Comparison of ENCODE assay signal across 2 cellular contexts in the genomic region with DNA sequence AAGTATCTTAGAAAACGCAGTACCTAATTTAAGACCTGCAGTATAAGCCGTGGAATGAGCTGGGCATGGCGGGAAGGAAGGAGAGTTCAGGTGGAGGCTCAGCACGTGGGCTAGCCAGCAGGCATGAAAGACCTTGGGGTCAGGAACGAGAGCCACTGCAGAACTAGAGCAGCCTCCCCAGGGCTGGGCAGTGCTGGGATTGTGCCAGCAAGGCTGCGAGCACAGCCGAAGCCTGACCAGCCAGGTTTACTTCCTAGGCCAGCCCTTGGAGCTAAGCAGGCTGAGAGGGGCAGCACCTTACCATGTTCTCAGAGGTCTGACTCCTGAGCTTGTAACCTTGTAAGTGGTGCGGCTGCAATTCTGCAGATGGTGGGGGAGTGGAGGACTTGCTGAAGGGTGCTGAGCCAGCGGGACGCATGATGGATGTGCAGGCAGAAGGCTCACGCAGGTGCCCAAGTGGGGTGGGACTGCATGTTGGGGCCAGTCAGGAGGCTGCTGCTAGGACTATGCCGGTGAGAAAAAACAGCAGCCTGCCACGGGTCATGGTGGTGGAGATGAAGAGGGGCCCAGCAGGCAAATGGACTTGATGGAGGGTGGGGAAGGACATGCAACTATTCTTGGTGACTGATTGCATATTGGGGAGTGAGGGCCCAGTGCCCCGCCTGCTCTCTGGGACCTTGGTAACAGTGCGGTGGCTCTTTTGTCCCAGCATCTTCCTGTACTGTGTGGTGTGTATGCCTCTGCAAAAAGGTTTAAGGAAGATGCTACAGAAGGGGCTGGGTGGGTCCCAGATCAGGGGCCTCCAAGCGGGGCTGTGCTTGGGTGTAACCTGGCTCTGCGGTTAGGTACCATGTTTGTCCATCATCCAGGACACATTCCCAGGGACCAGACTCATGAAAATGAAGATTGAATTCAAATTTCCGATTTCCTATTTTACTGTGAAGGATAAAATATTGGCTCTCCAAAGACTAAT.
TF ChIP-seq lines count a peak whose summit lies in the region.

No MANE protein-coding gene starts in this region.

TF ChIP-seq in WTC11, 78 proteins besides CTCF, POLR2A, EP300 and RAD21:
- no peak for TF ChIP-seq SMAD4 (CRISPR knock-in tag; IDR thresholded peaks at IDR 0.05)
- TF ChIP-seq ELF4 (CRISPR knock-in tag; IDR thresholded peaks at IDR 0.05; ENCODE audit: low read depth), result no peak
- TF ChIP-seq ZNF263 (CRISPR knock-in tag; IDR thresholded peaks at IDR 0.05; ENCODE audit: low read depth), result no peak
- TF ChIP-seq, protein P1, sequence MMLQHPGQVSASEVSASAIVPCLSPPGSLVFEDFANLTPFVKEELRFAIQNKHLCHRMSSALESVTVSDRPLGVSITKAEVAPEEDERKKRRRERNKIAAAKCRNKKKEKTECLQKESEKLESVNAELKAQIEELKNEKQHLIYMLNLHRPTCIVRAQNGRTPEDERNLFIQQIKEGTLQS (CRISPR knock-in tag; conservative IDR thresholded peaks at IDR 0.05), result no peak
- TF ChIP-seq ZNF416 (CRISPR knock-in tag; IDR thresholded peaks at IDR 0.05), result no peak
- TF ChIP-seq, protein P2, sequence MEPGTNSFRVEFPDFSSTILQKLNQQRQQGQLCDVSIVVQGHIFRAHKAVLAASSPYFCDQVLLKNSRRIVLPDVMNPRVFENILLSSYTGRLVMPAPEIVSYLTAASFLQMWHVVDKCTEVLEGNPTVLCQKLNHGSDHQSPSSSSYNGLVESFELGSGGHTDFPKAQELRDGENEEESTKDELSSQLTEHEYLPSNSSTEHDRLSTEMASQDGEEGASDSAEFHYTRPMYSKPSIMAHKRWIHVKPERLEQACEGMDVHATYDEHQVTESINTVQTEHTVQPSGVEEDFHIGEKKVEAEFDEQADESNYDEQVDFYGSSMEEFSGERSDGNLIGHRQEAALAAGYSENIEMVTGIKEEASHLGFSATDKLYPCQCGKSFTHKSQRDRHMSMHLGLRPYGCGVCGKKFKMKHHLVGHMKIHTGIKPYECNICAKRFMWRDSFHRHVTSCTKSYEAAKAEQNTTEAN (CRISPR knock-in tag; IDR thresholded peaks at IDR 0.05), result no peak
- TF ChIP-seq, protein P3, sequence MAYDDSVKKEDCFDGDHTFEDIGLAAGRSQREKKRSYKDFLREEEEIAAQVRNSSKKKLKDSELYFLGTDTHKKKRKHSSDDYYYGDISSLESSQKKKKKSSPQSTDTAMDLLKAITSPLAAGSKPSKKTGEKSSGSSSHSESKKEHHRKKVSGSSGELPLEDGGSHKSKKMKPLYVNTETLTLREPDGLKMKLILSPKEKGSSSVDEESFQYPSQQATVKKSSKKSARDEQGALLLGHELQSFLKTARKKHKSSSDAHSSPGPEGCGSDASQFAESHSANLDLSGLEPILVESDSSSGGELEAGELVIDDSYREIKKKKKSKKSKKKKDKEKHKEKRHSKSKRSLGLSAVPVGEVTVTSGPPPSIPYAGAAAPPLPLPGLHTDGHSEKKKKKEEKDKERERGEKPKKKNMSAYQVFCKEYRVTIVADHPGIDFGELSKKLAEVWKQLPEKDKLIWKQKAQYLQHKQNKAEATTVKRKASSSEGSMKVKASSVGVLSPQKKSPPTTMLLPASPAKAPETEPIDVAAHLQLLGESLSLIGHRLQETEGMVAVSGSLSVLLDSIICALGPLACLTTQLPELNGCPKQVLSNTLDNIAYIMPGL (CRISPR knock-in tag; IDR thresholded peaks at IDR 0.05), result no peak
- TF ChIP-seq ATF1 (CRISPR knock-in tag; IDR thresholded peaks at IDR 0.05), result no peak
- no peak for TF ChIP-seq IRF2 (CRISPR knock-in tag; IDR thresholded peaks at IDR 0.05; ENCODE audit: borderline replicate concordance, low read depth)
- TF ChIP-seq ZNF396 (CRISPR knock-in tag; IDR thresholded peaks at IDR 0.05; ENCODE audit: borderline replicate concordance), result no peak
- no peak for TF ChIP-seq RORB (CRISPR knock-in tag; IDR thresholded peaks at IDR 0.05)

TF ChIP-seq in HepG2, 621 proteins besides CTCF, POLR2A, EP300 and RAD21:
- TF ChIP-seq DR1 (CRISPR knock-in tag; IDR thresholded peaks at IDR 0.05), result 0 out of 2 replicates have a peak, but pooled peaks have one; percentile 37
- TF ChIP-seq ZNF768 (CRISPR knock-in tag; IDR thresholded peaks at IDR 0.05), result peak; percentile 19; the same call in 1 of the 2 replicates
- TF ChIP-seq, protein P4, sequence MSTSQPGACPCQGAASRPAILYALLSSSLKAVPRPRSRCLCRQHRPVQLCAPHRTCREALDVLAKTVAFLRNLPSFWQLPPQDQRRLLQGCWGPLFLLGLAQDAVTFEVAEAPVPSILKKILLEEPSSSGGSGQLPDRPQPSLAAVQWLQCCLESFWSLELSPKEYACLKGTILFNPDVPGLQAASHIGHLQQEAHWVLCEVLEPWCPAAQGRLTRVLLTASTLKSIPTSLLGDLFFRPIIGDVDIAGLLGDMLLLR (CRISPR knock-in tag; IDR thresholded peaks at IDR 0.05), result peak; percentile 58; the same call in 1 of the 2 replicates
- peak; percentile 28; the same call in 1 of the 2 replicates for TF ChIP-seq ZNF788 (CRISPR knock-in tag; IDR thresholded peaks at IDR 0.05; ENCODE audit: borderline replicate concordance)
- 0 out of 2 replicates have a peak, but pooled peaks have one; percentile 48 for TF ChIP-seq NRL (CRISPR knock-in tag; IDR thresholded peaks at IDR 0.05; ENCODE audit: borderline replicate concordance)
- no peak for TF ChIP-seq ARID2 (CRISPR knock-in tag; IDR thresholded peaks at IDR 0.05; ENCODE audit: borderline replicate concordance)
- TF ChIP-seq, protein P5, sequence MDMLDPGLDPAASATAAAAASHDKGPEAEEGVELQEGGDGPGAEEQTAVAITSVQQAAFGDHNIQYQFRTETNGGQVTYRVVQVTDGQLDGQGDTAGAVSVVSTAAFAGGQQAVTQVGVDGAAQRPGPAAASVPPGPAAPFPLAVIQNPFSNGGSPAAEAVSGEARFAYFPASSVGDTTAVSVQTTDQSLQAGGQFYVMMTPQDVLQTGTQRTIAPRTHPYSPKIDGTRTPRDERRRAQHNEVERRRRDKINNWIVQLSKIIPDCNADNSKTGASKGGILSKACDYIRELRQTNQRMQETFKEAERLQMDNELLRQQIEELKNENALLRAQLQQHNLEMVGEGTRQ (IDR thresholded peaks at IDR 0.05; ENCODE audit: low read depth, low read length), result no peak
- TF ChIP-seq, protein P5 (CRISPR knock-in tag; IDR thresholded peaks at IDR 0.05; ENCODE audit: borderline replicate concordance), result no peak
TF ChIP-seq in HepG2: peak in this region for 5.
